1 cellular context compared by ENCODE assay signal in the genomic region with DNA sequence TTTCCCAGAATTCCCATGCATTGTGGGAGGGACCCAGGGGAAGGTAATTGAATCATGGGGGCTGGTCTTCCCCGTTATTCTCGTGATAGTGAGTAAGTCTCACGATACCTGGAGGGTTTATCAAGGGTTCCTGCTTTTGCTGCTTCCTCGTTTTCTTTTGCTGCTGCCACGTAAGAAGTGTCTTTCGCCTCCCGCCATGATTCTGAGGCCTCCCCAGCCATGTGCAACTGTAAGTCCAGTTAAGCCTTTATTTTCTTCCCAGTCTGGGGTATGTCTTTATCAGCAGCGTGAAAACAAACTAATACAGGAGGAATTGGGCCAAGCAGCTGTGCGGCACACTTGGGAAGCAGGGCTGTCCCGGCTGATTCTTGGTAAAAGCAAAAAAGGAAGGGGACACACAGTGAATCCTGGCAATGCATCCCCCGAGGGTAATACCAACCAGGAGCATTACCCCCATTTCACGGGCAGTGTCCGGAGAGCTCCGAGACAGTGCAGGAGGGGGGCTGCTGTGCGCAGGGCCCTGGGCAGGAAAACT.
TF ChIP-seq lines count a peak whose summit lies in the region.

No MANE protein-coding gene starts in this region.

TF ChIP-seq in K562, 482 proteins besides CTCF, POLR2A, EP300 and RAD21 (continued from another document):
- TF ChIP-seq, protein P1, sequence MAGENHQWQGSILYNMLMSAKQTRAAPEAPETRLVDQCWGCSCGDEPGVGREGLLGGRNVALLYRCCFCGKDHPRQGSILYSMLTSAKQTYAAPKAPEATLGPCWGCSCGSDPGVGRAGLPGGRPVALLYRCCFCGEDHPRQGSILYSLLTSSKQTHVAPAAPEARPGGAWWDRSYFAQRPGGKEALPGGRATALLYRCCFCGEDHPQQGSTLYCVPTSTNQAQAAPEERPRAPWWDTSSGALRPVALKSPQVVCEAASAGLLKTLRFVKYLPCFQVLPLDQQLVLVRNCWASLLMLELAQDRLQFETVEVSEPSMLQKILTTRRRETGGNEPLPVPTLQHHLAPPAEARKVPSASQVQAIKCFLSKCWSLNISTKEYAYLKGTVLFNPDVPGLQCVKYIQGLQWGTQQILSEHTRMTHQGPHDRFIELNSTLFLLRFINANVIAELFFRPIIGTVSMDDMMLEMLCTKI (IDR thresholded peaks at IDR 0.05; ENCODE audit: partially characterized antibody): no peak
- TF ChIP-seq XRCC4 (IDR thresholded peaks at IDR 0.05; ENCODE audit: extremely low read depth, insufficient read depth, insufficient read length) (no peak), SP1 (CRISPR knock-in tag; IDR thresholded peaks at IDR 0.05) (peak; percentile 75), RBBP5 (IDR thresholded peaks at IDR 0.05; ENCODE audit: borderline replicate concordance, insufficient read depth, low read length, poor library complexity, severe bottlenecking) (no peak), ZNF121 (CRISPR knock-in tag; conservative IDR thresholded peaks at IDR 0.05) (no peak), YY1 (IDR thresholded peaks at IDR 0.05; ENCODE audit: borderline replicate concordance in 1 of 3, control insufficient read depth in 1 of 3, extremely low read depth in 1 of 3, insufficient read depth in 3 of 3, insufficient read length in 1 of 3, insufficient replicate concordance in 2 of 3, low read depth in 1 of 3, low read length in 2 of 3) (peak in 1 of 3 experiments; percentile 49), SMC3 (conservative IDR thresholded peaks at IDR 0.05; ENCODE audit: insufficient read depth, low read depth, low read length) (no peak), ZNF23 (CRISPR knock-in tag; IDR thresholded peaks at IDR 0.05) (no peak), SMARCA5 (IDR thresholded peaks at IDR 0.05) (no peak), ELF1 (tag; IDR thresholded peaks at IDR 0.05) (peak; percentile 62), HDAC3 (IDR thresholded peaks at IDR 0.05; ENCODE audit: borderline replicate concordance, partially characterized antibody) (no peak), TAF7 (tag; IDR thresholded peaks at IDR 0.05) (peak; percentile 34; the same call in 1 of the 2 replicates), SMARCB1 (IDR thresholded peaks at IDR 0.05; ENCODE audit: insufficient read length, low read depth) (no peak), ARNT (IDR thresholded peaks at IDR 0.05) (no peak), SREBF2 (CRISPR knock-in tag; IDR thresholded peaks at IDR 0.05) (no peak), KAT2B (IDR thresholded peaks at IDR 0.05; ENCODE audit: low read depth, low read length) (no peak), SPI1 (IDR thresholded peaks at IDR 0.05; ENCODE audit: borderline replicate concordance, low read depth, low read length) (peak; percentile 34; the same call in 1 of the 2 replicates), FOSL1 (tag; conservative IDR thresholded peaks at IDR 0.05) (no peak), ZNF239 (CRISPR knock-in tag; IDR thresholded peaks at IDR 0.05) (no peak), MYC (IDR thresholded peaks at IDR 0.05; ENCODE audit: low read depth, low read length) (peak; percentile 92), MYC (CRISPR knock-in tag; IDR thresholded peaks at IDR 0.05; ENCODE audit: borderline replicate concordance, low read depth) (peak; percentile 75), BCOR (IDR thresholded peaks at IDR 0.05) (no peak), ZNF175 (CRISPR knock-in tag; IDR thresholded peaks at IDR 0.05; ENCODE audit: low read depth) (no peak), PHF8 (IDR thresholded peaks at IDR 0.05; ENCODE audit: borderline replicate concordance, low read length) (peak; percentile 50; the same call in 1 of the 2 replicates), DPF2 (IDR thresholded peaks at IDR 0.05) (no peak), NFE2L1 (tag; IDR thresholded peaks at IDR 0.05; ENCODE audit: borderline replicate concordance, low read depth) (no peak), KLF1 (tag; IDR thresholded peaks at IDR 0.05) (no peak), CBFA2T2 (conservative IDR thresholded peaks at IDR 0.05) (no peak), GTF2F1 (IDR thresholded peaks at IDR 0.05; ENCODE audit: low read depth, low read length) (no peak), ZC3H8 (IDR thresholded peaks at IDR 0.05) (no peak), GATA2 (CRISPR knock-in tag; IDR thresholded peaks at IDR 0.05) (no peak), POLR2G (IDR thresholded peaks at IDR 0.05; ENCODE audit: low read depth, low read length) (no peak; the same call in 1 of the 2 replicates), ZNF766 (CRISPR knock-in tag; conservative IDR thresholded peaks at IDR 0.05) (peak; percentile 92), KDM5B (IDR thresholded peaks at IDR 0.05; ENCODE audit: insufficient replicate concordance, low read depth, low read length) (peak; percentile 62), CXXC5 (CRISPR knock-in tag; IDR thresholded peaks at IDR 0.05) (no peak)
- TF ChIP-seq, protein P2, sequence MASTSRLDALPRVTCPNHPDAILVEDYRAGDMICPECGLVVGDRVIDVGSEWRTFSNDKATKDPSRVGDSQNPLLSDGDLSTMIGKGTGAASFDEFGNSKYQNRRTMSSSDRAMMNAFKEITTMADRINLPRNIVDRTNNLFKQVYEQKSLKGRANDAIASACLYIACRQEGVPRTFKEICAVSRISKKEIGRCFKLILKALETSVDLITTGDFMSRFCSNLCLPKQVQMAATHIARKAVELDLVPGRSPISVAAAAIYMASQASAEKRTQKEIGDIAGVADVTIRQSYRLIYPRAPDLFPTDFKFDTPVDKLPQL (IDR thresholded peaks at IDR 0.05; ENCODE audit: extremely low read depth, insufficient read length): no peak
- TF ChIP-seq, protein P3, sequence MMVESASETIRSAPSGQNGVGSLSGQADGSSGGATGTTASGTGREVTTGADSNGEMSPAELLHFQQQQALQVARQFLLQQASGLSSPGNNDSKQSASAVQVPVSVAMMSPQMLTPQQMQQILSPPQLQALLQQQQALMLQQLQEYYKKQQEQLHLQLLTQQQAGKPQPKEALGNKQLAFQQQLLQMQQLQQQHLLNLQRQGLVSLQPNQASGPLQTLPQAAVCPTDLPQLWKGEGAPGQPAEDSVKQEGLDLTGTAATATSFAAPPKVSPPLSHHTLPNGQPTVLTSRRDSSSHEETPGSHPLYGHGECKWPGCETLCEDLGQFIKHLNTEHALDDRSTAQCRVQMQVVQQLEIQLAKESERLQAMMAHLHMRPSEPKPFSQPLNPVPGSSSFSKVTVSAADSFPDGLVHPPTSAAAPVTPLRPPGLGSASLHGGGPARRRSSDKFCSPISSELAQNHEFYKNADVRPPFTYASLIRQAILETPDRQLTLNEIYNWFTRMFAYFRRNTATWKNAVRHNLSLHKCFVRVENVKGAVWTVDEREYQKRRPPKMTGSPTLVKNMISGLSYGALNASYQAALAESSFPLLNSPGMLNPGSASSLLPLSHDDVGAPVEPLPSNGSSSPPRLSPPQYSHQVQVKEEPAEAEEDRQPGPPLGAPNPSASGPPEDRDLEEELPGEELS (CRISPR knock-in tag; IDR thresholded peaks at IDR 0.05; ENCODE audit: borderline replicate concordance): no peak
- TF ChIP-seq, protein P4, sequence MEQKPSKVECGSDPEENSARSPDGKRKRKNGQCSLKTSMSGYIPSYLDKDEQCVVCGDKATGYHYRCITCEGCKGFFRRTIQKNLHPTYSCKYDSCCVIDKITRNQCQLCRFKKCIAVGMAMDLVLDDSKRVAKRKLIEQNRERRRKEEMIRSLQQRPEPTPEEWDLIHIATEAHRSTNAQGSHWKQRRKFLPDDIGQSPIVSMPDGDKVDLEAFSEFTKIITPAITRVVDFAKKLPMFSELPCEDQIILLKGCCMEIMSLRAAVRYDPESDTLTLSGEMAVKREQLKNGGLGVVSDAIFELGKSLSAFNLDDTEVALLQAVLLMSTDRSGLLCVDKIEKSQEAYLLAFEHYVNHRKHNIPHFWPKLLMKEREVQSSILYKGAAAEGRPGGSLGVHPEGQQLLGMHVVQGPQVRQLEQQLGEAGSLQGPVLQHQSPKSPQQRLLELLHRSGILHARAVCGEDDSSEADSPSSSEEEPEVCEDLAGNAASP (IDR thresholded peaks at IDR 0.05): no peak
- TF ChIP-seq, protein P5, sequence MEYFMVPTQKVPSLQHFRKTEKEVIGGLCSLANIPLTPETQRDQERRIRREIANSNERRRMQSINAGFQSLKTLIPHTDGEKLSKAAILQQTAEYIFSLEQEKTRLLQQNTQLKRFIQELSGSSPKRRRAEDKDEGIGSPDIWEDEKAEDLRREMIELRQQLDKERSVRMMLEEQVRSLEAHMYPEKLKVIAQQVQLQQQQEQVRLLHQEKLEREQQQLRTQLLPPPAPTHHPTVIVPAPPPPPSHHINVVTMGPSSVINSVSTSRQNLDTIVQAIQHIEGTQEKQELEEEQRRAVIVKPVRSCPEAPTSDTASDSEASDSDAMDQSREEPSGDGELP (CRISPR knock-in tag; IDR thresholded peaks at IDR 0.05; ENCODE audit: borderline replicate concordance): peak; percentile 24; the same call in 1 of the 2 replicates
- TF ChIP-seq, protein P6, sequence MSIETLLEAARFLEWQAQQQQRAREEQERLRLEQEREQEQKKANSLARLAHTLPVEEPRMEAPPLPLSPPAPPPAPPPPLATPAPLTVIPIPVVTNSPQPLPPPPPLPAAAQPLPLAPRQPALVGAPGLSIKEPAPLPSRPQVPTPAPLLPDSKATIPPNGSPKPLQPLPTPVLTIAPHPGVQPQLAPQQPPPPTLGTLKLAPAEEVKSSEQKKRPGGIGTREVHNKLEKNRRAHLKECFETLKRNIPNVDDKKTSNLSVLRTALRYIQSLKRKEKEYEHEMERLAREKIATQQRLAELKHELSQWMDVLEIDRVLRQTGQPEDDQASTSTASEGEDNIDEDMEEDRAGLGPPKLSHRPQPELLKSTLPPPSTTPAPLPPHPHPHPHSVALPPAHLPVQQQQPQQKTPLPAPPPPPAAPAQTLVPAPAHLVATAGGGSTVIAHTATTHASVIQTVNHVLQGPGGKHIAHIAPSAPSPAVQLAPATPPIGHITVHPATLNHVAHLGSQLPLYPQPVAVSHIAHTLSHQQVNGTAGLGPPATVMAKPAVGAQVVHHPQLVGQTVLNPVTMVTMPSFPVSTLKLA (conservative IDR thresholded peaks at IDR 0.05): peak in 1 of 2 experiments; percentile 51; a peak in 2 of 4 replicates
- TF ChIP-seq, protein P7, sequence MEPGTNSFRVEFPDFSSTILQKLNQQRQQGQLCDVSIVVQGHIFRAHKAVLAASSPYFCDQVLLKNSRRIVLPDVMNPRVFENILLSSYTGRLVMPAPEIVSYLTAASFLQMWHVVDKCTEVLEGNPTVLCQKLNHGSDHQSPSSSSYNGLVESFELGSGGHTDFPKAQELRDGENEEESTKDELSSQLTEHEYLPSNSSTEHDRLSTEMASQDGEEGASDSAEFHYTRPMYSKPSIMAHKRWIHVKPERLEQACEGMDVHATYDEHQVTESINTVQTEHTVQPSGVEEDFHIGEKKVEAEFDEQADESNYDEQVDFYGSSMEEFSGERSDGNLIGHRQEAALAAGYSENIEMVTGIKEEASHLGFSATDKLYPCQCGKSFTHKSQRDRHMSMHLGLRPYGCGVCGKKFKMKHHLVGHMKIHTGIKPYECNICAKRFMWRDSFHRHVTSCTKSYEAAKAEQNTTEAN (CRISPR knock-in tag; IDR thresholded peaks at IDR 0.05): no peak
- TF ChIP-seq, protein P8, sequence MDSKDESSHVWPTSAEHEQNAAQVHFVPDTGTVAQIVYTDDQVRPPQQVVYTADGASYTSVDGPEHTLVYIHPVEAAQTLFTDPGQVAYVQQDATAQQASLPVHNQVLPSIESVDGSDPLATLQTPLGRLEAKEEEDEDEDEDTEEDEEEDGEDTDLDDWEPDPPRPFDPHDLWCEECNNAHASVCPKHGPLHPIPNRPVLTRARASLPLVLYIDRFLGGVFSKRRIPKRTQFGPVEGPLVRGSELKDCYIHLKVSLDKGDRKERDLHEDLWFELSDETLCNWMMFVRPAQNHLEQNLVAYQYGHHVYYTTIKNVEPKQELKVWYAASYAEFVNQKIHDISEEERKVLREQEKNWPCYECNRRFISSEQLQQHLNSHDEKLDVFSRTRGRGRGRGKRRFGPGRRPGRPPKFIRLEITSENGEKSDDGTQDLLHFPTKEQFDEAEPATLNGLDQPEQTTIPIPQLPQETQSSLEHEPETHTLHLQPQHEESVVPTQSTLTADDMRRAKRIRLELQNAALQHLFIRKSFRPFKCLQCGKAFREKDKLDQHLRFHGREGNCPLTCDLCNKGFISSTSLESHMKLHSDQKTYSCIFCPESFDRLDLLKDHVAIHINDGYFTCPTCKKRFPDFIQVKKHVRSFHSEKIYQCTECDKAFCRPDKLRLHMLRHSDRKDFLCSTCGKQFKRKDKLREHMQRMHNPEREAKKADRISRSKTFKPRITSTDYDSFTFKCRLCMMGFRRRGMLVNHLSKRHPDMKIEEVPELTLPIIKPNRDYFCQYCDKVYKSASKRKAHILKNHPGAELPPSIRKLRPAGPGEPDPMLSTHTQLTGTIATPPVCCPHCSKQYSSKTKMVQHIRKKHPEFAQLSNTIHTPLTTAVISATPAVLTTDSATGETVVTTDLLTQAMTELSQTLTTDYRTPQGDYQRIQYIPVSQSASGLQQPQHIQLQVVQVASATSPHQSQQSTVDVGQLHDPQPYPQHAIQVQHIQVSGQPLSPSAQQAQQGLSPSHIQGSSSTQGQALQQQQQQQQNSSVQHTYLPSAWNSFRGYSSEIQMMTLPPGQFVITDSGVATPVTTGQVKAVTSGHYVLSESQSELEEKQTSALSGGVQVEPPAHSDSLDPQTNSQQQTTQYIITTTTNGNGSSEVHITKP (IDR thresholded peaks at IDR 0.05; ENCODE audit: partially characterized antibody): no peak
